35 cellular contexts compared by ENCODE assay signal in genomic region chr1:10569531-10569930, GRCh38.
"Had no signal": no experiment of that assay in that cellular context is flagged by ENCODE, and none has a peak within 500 bp of the region (broad histone marks: within the 10 kb centered on the region; RNA-seq: fewer than 3 reads in every experiment).

No MANE protein-coding gene starts in this region.

- H3K4me3 ChIP-seq: MG63 had no signal

- DNase-seq: Karpas-422, Kasumi-1, MG63, MM.1S, MV-4-11, NCI-H1048, NCI-H1092, NCI-H1092 treated with DMSO at 0.1 percent for 48 hours, NCI-H1105, NCI-H1105 treated with DMSO at 0.1 percent for 48 hours, NCI-H1417, NCI-H1417 treated with DMSO at 0.1 percent for 48 hours, NCI-H1436, NCI-H1436 treated with DMSO at 0.1 percent for 48 hours, NCI-H146, NCI-H1694, NCI-H1694 treated with DMSO at 0.1 percent for 48 hours, NCI-H187, NCI-H187 treated with DMSO at 0.1 percent for 48 hours, NCI-H1930, NCI-H2029, NCI-H2029 treated with DMSO at 0.1 percent for 48 hours, NCI-H2081, NCI-H2081 treated with DMSO at 0.1 percent for 48 hours, NCI-H2107, NCI-H2171, NCI-H2171 treated with DMSO at 0.1 percent for 48 hours, NCI-H2227 treated with DMSO at 0.1 percent for 48 hours, NCI-H226, NCI-H345, NCI-H446, NCI-H446 treated with DMSO at 0.1 percent for 48 hours, NCI-H510A, NCI-H510A treated with DMSO at 0.1 percent for 48 hours, NCI-H524 had no signal

- H3K27me3 ChIP-seq: MG63 had no signal
